1 cellular context compared by ENCODE assay signal in genomic region chr22:31161386-31161785, GRCh38.
TF ChIP-seq lines count a peak whose summit lies in the region.

No MANE protein-coding gene starts in this region.

TF ChIP-seq in endothelial cell of umbilical vein, 7 proteins besides CTCF, POLR2A, EP300 and RAD21:
- TF ChIP-seq MAX (IDR thresholded peaks at IDR 0.05; ENCODE audit: insufficient read depth, insufficient read length) (no peak), EZH2 (IDR thresholded peaks at IDR 0.05; ENCODE audit: borderline replicate concordance, low read depth, low read length, severe bottlenecking) (no peak), POLR2AphosphoS5 (IDR thresholded peaks at IDR 0.05; ENCODE audit: insufficient read depth, low read depth, low read length) (no peak), GATA2 (IDR thresholded peaks at IDR 0.05; ENCODE audit: insufficient read depth, insufficient read length, low read depth, low read length) (no peak), MYC (IDR thresholded peaks at IDR 0.05; ENCODE audit: low read depth, low read length) (no peak), FOS (IDR thresholded peaks at IDR 0.05; ENCODE audit: borderline replicate concordance, insufficient read depth, low read length) (no peak), JUN (IDR thresholded peaks at IDR 0.05; ENCODE audit: borderline replicate concordance, insufficient read depth, insufficient read length, low read depth) (no peak)
